ENCODE assay signal across 20 cellular contexts in genomic region chr18:79077181-79077580, GRCh38.
"Had no signal": no experiment of that assay in that cellular context is flagged by ENCODE, and none has a peak within 500 bp of the region (broad histone marks: within the 10 kb centered on the region; RNA-seq: fewer than 3 reads in every experiment).

No MANE protein-coding gene starts in this region.

- H3K4me3 ChIP-seq: ascending aorta, breast epithelium, hepatocyte, psoas muscle, tibial nerve, uterus had no signal

- H3K36me3 ChIP-seq: ascending aorta, breast epithelium, uterus had no signal

- H3K27ac Mint-ChIP-seq: activated CD4-positive, alpha-beta T cell treated with anti-CD3 and anti-CD28 coated beads, Interleukin-2, amount 10 ng/mL, durations not matched to agents 7 days and 5 days; stimulated activated naive CD8-positive, alpha-beta T cell treated with anti-CD3 and anti-CD28 coated beads, Interleukin-15, Interleukin-2, amounts not matched to agents 100 ng/mL and 50 ng/mL, for 24 hours had no signal

- DNase-seq: activated CD4-positive, alpha-beta T cell treated with anti-CD3 and anti-CD28 coated beads, Interleukin-2, amount 10 ng/mL, durations not matched to agents 7 days and 5 days; activated CD8-positive, alpha-beta memory T cell treated with anti-CD3 and anti-CD28 coated beads for 24 hours; activated CD8-positive, alpha-beta memory T cell treated with anti-CD3 and anti-CD28 coated beads, Interleukin-2, amount 50 U/mL, for 48 hours; activated naive CD4-positive, alpha-beta T cell; cerebellar nuclear complex; dermis blood vessel endothelial cell; effector memory CD4-positive, alpha-beta T cell; foreskin fibroblast; kidney; midbrain; psoas muscle; right cardiac atrium; uterus had no signal

- H3K4me2 ChIP-seq: hepatocyte had no signal

- FAIRE-seq: kidney had no signal

- H3K9me3 Mint-ChIP-seq: stimulated activated naive CD8-positive, alpha-beta T cell treated with anti-CD3 and anti-CD28 coated beads, Interleukin-15, Interleukin-2, amounts not matched to agents 100 ng/mL and 50 ng/mL, for 24 hours had no signal

- H3K27me3 ChIP-seq: ascending aorta, breast epithelium, hepatocyte, tibial nerve, uterus had no signal

- H3K27me3 Mint-ChIP-seq: activated CD4-positive, alpha-beta T cell treated with anti-CD3 and anti-CD28 coated beads, Interleukin-2, amount 10 ng/mL, durations not matched to agents 7 days and 5 days; stimulated activated naive CD8-positive, alpha-beta T cell treated with anti-CD3 and anti-CD28 coated beads, Interleukin-15, Interleukin-2, amounts not matched to agents 100 ng/mL and 50 ng/mL, for 24 hours had no signal

- H3K4me3 Mint-ChIP-seq: activated CD4-positive, alpha-beta T cell treated with anti-CD3 and anti-CD28 coated beads, Interleukin-2, amount 10 ng/mL, durations not matched to agents 7 days and 5 days; stimulated activated naive CD8-positive, alpha-beta T cell treated with anti-CD3 and anti-CD28 coated beads, Interleukin-15, Interleukin-2, amounts not matched to agents 100 ng/mL and 50 ng/mL, for 24 hours had no signal

- H2AFZ ChIP-seq: hepatocyte had no signal

- H3K9me3 ChIP-seq: ascending aorta, breast epithelium, psoas muscle, tibial nerve, uterus had no signal

- ATAC-seq: activated CD4-positive, CD25-positive, alpha-beta regulatory T cell treated with anti-CD3 and anti-CD28 coated beads, Interleukin-2, amount 50 U/mL, for 24 hours; left lobe of liver; psoas muscle; right cardiac atrium had no signal

- H3K4me1 ChIP-seq: ascending aorta, breast epithelium, uterus had no signal

- H3K27ac ChIP-seq: ascending aorta, breast epithelium, hepatocyte, psoas muscle, tibial nerve, uterus had no signal
